ENCODE assay signal across 17 cellular contexts in genomic region chr12:104638218-104638617, GRCh38.
DNase-seq lines count a peak whose midpoint lies in the region; ATAC-seq and TF ChIP-seq lines count a peak whose summit lies in the region.
"Had no signal": no experiment of that assay in that cellular context is flagged by ENCODE, and none has a peak within 500 bp of the region (broad histone marks: within the 10 kb centered on the region; RNA-seq: fewer than 3 reads in every experiment).

No MANE protein-coding gene starts in this region.

- H3K4me3 ChIP-seq in left ventricle myocardium inferior (no peak overlapping the region), right atrium auricular region (no peak overlapping the region)

- H3K27me3 ChIP-seq in left ventricle myocardium inferior (ENCODE audit: low read depth) = no peaks in the 10 kb centered on the region
- no peaks in the 10 kb centered on the region for H3K27me3 ChIP-seq in right atrium auricular region

- ATAC-seq in stimulated activated memory B cell treated with anti-CD40 and anti-IgM and Interleukin-4, amounts not matched to agents 10 μg/mL and 1 μg/mL and 100 μg/mL, for 72 hours = no peak
- ATAC-seq in HG02759 (IDR thresholded peaks at IDR 0.05; ENCODE audit: unreplicated experiment) = no peak
- no peak for ATAC-seq in HG03097 (IDR thresholded peaks at IDR 0.05; ENCODE audit: low FRiP score, unreplicated experiment)
- ATAC-seq: Panc1 had no signal

- H3K9me3 Mint-ChIP-seq in IgD-negative memory B cell = peaks cover 0 to 7% (median 4%) of the 10 kb centered on the region in 3 donors
- no peaks in the 10 kb centered on the region for H3K9me3 Mint-ChIP-seq in dendritic cell treated with granulocyte-macrophage colony-stimulating factor and Interleukin-4, amounts not matched to agents 40 ng/mL and 50 ng/mL, for 4 days
- H3K9me3 Mint-ChIP-seq in stimulated activated memory B cell treated with anti-CD40 and anti-IgM and Interleukin-4, amounts not matched to agents 10 μg/mL and 1 μg/mL and 100 μg/mL, for 72 hours = peaks cover 6% of the 10 kb centered on the region

- H3K27ac Mint-ChIP-seq in IgD-negative memory B cell = peak overlapping the region; percentile 11 to 92 (median 64)
- peak overlapping the region; percentile 93 for H3K27ac Mint-ChIP-seq in dendritic cell treated with granulocyte-macrophage colony-stimulating factor and Interleukin-4, amounts not matched to agents 40 ng/mL and 50 ng/mL, for 4 days
- peak overlapping the region; percentile 79 for H3K27ac Mint-ChIP-seq in stimulated activated memory B cell treated with anti-CD40 and anti-IgM and Interleukin-4, amounts not matched to agents 10 μg/mL and 1 μg/mL and 100 μg/mL, for 72 hours

- peak overlapping the region; percentile 54 for H3K27ac ChIP-seq in left ventricle myocardium inferior (replicated peaks)
- H3K27ac ChIP-seq in right atrium auricular region = peak overlapping the region in 1 of 2 donors; percentile 35

- H3K36me3 Mint-ChIP-seq in IgD-negative memory B cell = peaks cover 13% of the 10 kb centered on the region
- peaks cover 50% of the 10 kb centered on the region for H3K36me3 Mint-ChIP-seq in dendritic cell treated with granulocyte-macrophage colony-stimulating factor and Interleukin-4, amounts not matched to agents 40 ng/mL and 50 ng/mL, for 4 days (ENCODE audit: low read depth)
- H3K36me3 Mint-ChIP-seq in stimulated activated memory B cell treated with anti-CD40 and anti-IgM and Interleukin-4, amounts not matched to agents 10 μg/mL and 1 μg/mL and 100 μg/mL, for 72 hours = peaks cover 46% of the 10 kb centered on the region

- H3K4me1 Mint-ChIP-seq in IgD-negative memory B cell = peaks cover 15 to 32% (median 28%) of the 10 kb centered on the region in 3 donors
- H3K4me1 Mint-ChIP-seq in dendritic cell treated with granulocyte-macrophage colony-stimulating factor and Interleukin-4, amounts not matched to agents 40 ng/mL and 50 ng/mL, for 4 days (ENCODE audit: low read depth) = peaks cover 87% of the 10 kb centered on the region
- H3K4me1 Mint-ChIP-seq in stimulated activated memory B cell treated with anti-CD40 and anti-IgM and Interleukin-4, amounts not matched to agents 10 μg/mL and 1 μg/mL and 100 μg/mL, for 72 hours = peaks cover 83% of the 10 kb centered on the region

- intact Hi-C loops in left ventricle myocardium inferior (cut with micrococcal nuclease) = no loop called here
- intact Hi-C loops in dendritic cell treated with granulocyte-macrophage colony-stimulating factor and Interleukin-4, amounts not matched to agents 40 ng/mL and 50 ng/mL, for 4 days (cut with micrococcal nuclease) = no loop called here

- no peaks in the 10 kb centered on the region for H3K27me3 Mint-ChIP-seq in IgD-negative memory B cell
- H3K27me3 Mint-ChIP-seq in dendritic cell treated with granulocyte-macrophage colony-stimulating factor and Interleukin-4, amounts not matched to agents 40 ng/mL and 50 ng/mL, for 4 days = no peaks in the 10 kb centered on the region
- H3K27me3 Mint-ChIP-seq in stimulated activated memory B cell treated with anti-CD40 and anti-IgM and Interleukin-4, amounts not matched to agents 10 μg/mL and 1 μg/mL and 100 μg/mL, for 72 hours = no peaks in the 10 kb centered on the region

- H3K4me1 ChIP-seq in left ventricle myocardium inferior = peaks cover 22% of the 10 kb centered on the region
- peaks cover 0 to 22% of the 10 kb centered on the region in 2 donors for H3K4me1 ChIP-seq in right atrium auricular region

- TF ChIP-seq CTCF in left ventricle myocardium inferior (IDR thresholded peaks at IDR 0.05; ENCODE audit: borderline replicate concordance) = no peak
- TF ChIP-seq CTCF in right atrium auricular region (IDR thresholded peaks at IDR 0.05) = no peak

- no peaks in the 10 kb centered on the region for H3K36me3 ChIP-seq in left ventricle myocardium inferior
- H3K36me3 ChIP-seq in right atrium auricular region = no peaks in the 10 kb centered on the region

- H3K9me3 ChIP-seq in left ventricle myocardium inferior (replicated peaks) = peaks cover 5% of the 10 kb centered on the region
- no peaks in the 10 kb centered on the region for H3K9me3 ChIP-seq in right atrium auricular region

- H3K4me3 Mint-ChIP-seq in IgD-negative memory B cell = no peak overlapping the region
- H3K4me3 Mint-ChIP-seq in dendritic cell treated with granulocyte-macrophage colony-stimulating factor and Interleukin-4, amounts not matched to agents 40 ng/mL and 50 ng/mL, for 4 days = peak overlapping the region; percentile 76
- peak overlapping the region; percentile 6 for H3K4me3 Mint-ChIP-seq in stimulated activated memory B cell treated with anti-CD40 and anti-IgM and Interleukin-4, amounts not matched to agents 10 μg/mL and 1 μg/mL and 100 μg/mL, for 72 hours

- DNase-seq in left ventricle myocardium inferior = no peak
- DNase-seq in right atrium auricular region (ENCODE audit: low spot score) = no peak
- no peak for DNase-seq in cortex of kidney (lab: John Stamatoyannopoulos, UW)
- DNase-seq: DMS 273 treated with DMSO at 0.1 percent for 48 hours, Kasumi-1, NCI-H1417, NCI-H1930, NCI-H2171, NCI-H510A, NCI-H82, SHP77 treated with DMSO at 0.1 percent for 48 hours had no signal

Comparison
In these comparisons a context has a peak if more than half of its experiments do, and no peak if none do; other contexts are left out.
1. H3K4me3 Mint-ChIP-seq: peak in dendritic cell treated with granulocyte-macrophage colony-stimulating factor and Interleukin-4, amounts not matched to agents 40 ng/mL and 50 ng/mL, for 4 days (single experiment) and stimulated activated memory B cell treated with anti-CD40 and anti-IgM and Interleukin-4, amounts not matched to agents 10 μg/mL and 1 μg/mL and 100 μg/mL, for 72 hours (single experiment); none in IgD-negative memory B cell (0 of 4).
2. Peak in every context shown above with its lines, with median percentiles within 50 percentile points of each other: H3K27ac Mint-ChIP-seq.